ENCODE assay signal across 10 cellular contexts in the genomic region with DNA sequence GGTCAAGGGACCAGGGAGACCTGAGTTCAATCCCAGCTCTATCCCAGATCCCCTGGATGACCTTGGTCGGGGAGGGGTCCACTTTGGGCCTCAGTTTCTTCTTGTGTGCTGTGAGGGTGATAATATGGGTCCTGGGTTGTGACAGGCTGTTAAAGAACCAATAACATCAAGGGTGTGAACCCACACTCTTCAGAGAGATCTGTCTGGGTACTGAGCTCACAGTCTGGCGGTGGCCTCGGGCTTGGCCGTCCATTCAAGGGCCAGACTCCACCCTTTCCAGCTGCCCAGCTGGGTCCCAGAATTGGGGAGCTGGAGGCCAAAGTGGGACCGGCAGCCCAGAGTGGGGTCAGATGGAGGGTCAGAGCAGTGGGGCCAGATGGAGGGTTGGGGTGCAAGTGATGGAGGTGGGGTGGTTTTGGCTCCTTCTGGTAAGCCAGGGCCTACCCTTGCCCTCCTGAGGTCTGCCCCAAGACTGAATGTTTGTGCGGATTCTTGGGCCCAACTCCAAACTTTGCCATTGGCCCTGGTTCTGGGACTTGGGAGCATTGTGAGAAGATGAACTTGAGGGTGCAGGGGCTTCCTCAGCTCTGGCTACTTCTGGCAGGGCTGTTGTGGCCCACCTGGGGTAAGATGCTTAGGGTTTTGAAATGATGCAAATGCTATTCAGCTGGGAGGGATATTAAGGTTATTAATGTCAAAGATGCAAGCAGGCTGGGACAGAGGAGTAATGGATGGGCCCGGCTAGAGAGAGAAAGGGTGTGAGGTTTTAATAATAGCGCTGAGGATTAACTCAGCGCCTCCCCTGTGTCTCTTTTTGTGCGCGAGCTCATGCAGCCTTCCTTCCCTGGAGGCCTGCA. TPM values are rescaled to one million over a fixed set of nuclear protein-coding genes. Genes with fewer than 3 reads are reported as not detected.
DNase-seq lines count a peak whose midpoint lies in the region; ATAC-seq and TF ChIP-seq lines count a peak whose summit lies in the region.
"Had no signal": no experiment of that assay in that cellular context is flagged by ENCODE, and none has a peak within 500 bp of the region (broad histone marks: within the 10 kb centered on the region; RNA-seq: fewer than 3 reads in every experiment).

No MANE protein-coding gene starts in this region.

- no peak overlapping the region for H3K27ac Mint-ChIP-seq in activated CD4-positive, alpha-beta memory T cell treated with anti-CD3 and anti-CD28 coated beads for 36 hours
- no peak overlapping the region for H3K27ac Mint-ChIP-seq in activated CD4-positive, alpha-beta memory T cell treated with anti-CD3 and anti-CD28 coated beads, Interleukin-2, amount 10 ng/mL, durations not matched to agents 7 days and 5 days
- H3K27ac Mint-ChIP-seq in mesothelial cell of epicardium: no peak overlapping the region

- no peaks in the 10 kb centered on the region for H3K9me3 ChIP-seq in tibial artery

- no peaks in the 10 kb centered on the region for H3K36me3 ChIP-seq in tibial artery

- H3K4me1 ChIP-seq in tibial artery: peaks cover 0 to 39% (median 23%) of the 10 kb centered on the region in 4 donors

- H3K27me3 Mint-ChIP-seq in activated CD4-positive, alpha-beta memory T cell treated with anti-CD3 and anti-CD28 coated beads for 36 hours: peaks cover 39% of the 10 kb centered on the region
- peaks cover 43% of the 10 kb centered on the region for H3K27me3 Mint-ChIP-seq in activated CD4-positive, alpha-beta memory T cell treated with anti-CD3 and anti-CD28 coated beads, Interleukin-2, amount 10 ng/mL, durations not matched to agents 7 days and 5 days
- peaks cover 40% of the 10 kb centered on the region for H3K27me3 Mint-ChIP-seq in mesothelial cell of epicardium (ENCODE audit: low read depth)

- TF ChIP-seq CTCF in coronary artery (IDR thresholded peaks at IDR 0.05) (no peak), mesothelial cell of epicardium (IDR thresholded peaks at IDR 0.05; ENCODE audit: unreplicated experiment) (no peak), tibial artery (IDR thresholded peaks at IDR 0.05) (no peak)

- peak overlapping the region; percentile 14 for H3K4me3 Mint-ChIP-seq in activated CD4-positive, alpha-beta memory T cell treated with anti-CD3 and anti-CD28 coated beads for 36 hours
- no peak overlapping the region for H3K4me3 Mint-ChIP-seq in activated CD4-positive, alpha-beta memory T cell treated with anti-CD3 and anti-CD28 coated beads, Interleukin-2, amount 10 ng/mL, durations not matched to agents 7 days and 5 days
- peak overlapping the region; percentile 65 for H3K4me3 Mint-ChIP-seq in mesothelial cell of epicardium

- no peaks in the 10 kb centered on the region for H3K9me3 Mint-ChIP-seq in activated CD4-positive, alpha-beta memory T cell treated with anti-CD3 and anti-CD28 coated beads for 36 hours
- H3K9me3 Mint-ChIP-seq in activated CD4-positive, alpha-beta memory T cell treated with anti-CD3 and anti-CD28 coated beads, Interleukin-2, amount 10 ng/mL, durations not matched to agents 7 days and 5 days: no peaks in the 10 kb centered on the region
- no peaks in the 10 kb centered on the region for H3K9me3 Mint-ChIP-seq in mesothelial cell of epicardium

- intact Hi-C loops in activated CD4-positive, alpha-beta memory T cell treated with anti-CD3 and anti-CD28 coated beads for 36 hours (cut with micrococcal nuclease): no loop called here
- intact Hi-C loops in tibial artery (cut with DNase I; ENCODE audit: low total_unique reads): no loop called here

- CTCF ChIA-PET in activated CD4-positive, alpha-beta memory T cell treated with anti-CD3 and anti-CD28 coated beads for 36 hours (lab: Charles Lee): interaction anchor here (1.1 to 1.8 kb wide), 6 partner anchors 21 to 296 kb away, joined by 3 to 5 read pairs (median 4); no protein-coding TSS in a partner anchor
- CTCF ChIA-PET in activated CD4-positive, alpha-beta memory T cell treated with anti-CD3 and anti-CD28 coated beads, Interleukin-2, amount 10 ng/mL, durations not matched to agents 7 days and 5 days (lab: Charles Lee): interaction anchor here (0.6 to 1.2 kb wide), 3 partner anchors 17 to 295 kb away, joined by 3 to 4 read pairs (median 3); no protein-coding TSS in a partner anchor

- DNase-seq in activated CD4-positive, alpha-beta memory T cell treated with anti-CD3 and anti-CD28 coated beads for 36 hours: no peak
- no peak for DNase-seq in activated CD4-positive, alpha-beta memory T cell treated with anti-CD3 and anti-CD28 coated beads, Interleukin-2, amount 10 ng/mL, durations not matched to agents 7 days and 5 days
- DNase-seq in coronary artery (ENCODE audit: low spot score) (no peak), mesothelial cell of epicardium (ENCODE audit: low spot score in 2 of 2, unreplicated experiment in 2 of 2) (no peak), tibial artery (no peak), NCI-H226 (no peak), SW480 (ENCODE audit: low spot score) (no peak)
- DNase-seq: activated CD8-positive, alpha-beta memory T cell treated with anti-CD3 and anti-CD28 coated beads for 24 hours had no signal

- H3K36me3 Mint-ChIP-seq in activated CD4-positive, alpha-beta memory T cell treated with anti-CD3 and anti-CD28 coated beads for 36 hours: no peaks in the 10 kb centered on the region
- no peaks in the 10 kb centered on the region for H3K36me3 Mint-ChIP-seq in activated CD4-positive, alpha-beta memory T cell treated with anti-CD3 and anti-CD28 coated beads, Interleukin-2, amount 10 ng/mL, durations not matched to agents 7 days and 5 days (ENCODE audit: low read depth)
- no peaks in the 10 kb centered on the region for H3K36me3 Mint-ChIP-seq in mesothelial cell of epicardium

- H3K4me3 ChIP-seq in coronary artery (peak overlapping the region; percentile 78), tibial artery (peak overlapping the region in 1 of 2 donors; percentile 59)
- H3K4me3 ChIP-seq: K562 had no signal

- H3K4me1 Mint-ChIP-seq in activated CD4-positive, alpha-beta memory T cell treated with anti-CD3 and anti-CD28 coated beads for 36 hours (ENCODE audit: low read depth): peaks cover 6% of the 10 kb centered on the region
- peaks cover 9% of the 10 kb centered on the region for H3K4me1 Mint-ChIP-seq in activated CD4-positive, alpha-beta memory T cell treated with anti-CD3 and anti-CD28 coated beads, Interleukin-2, amount 10 ng/mL, durations not matched to agents 7 days and 5 days
- H3K4me1 Mint-ChIP-seq in mesothelial cell of epicardium: peaks cover 10% of the 10 kb centered on the region

- peak overlapping the region; percentile 15 to 91 for H3K27ac ChIP-seq in coronary artery
- H3K27ac ChIP-seq in tibial artery: peak overlapping the region; percentile 65 to 74

- peaks cover 0 to 17% of the 10 kb centered on the region in 2 donors for H3K27me3 ChIP-seq in tibial artery

- POLR2A ChIA-PET in activated CD4-positive, alpha-beta memory T cell treated with anti-CD3 and anti-CD28 coated beads for 36 hours (lab: Charles Lee): no interaction called here
- POLR2A ChIA-PET in activated CD4-positive, alpha-beta memory T cell treated with anti-CD3 and anti-CD28 coated beads, Interleukin-2, amount 10 ng/mL, durations not matched to agents 7 days and 5 days (lab: Charles Lee): no interaction called here

- no peak for ATAC-seq in HG03196 (IDR thresholded peaks at IDR 0.05; ENCODE audit: unreplicated experiment)
- ATAC-seq: K562 had no signal

RNA-seq across cellular contexts. Expression of a gene that starts 1.5 kb away (rescaled TPM):
- under 1 TPM; 0.07 to 0.19 TPM for total RNA-seq in activated CD4-positive, alpha-beta memory T cell treated with anti-CD3 and anti-CD28 coated beads for 36 hours
- total RNA-seq in activated CD4-positive, alpha-beta memory T cell treated with anti-CD3 and anti-CD28 coated beads, Interleukin-2, amount 10 ng/mL, durations not matched to agents 7 days and 5 days: not detected
- 1.00 to 1.1 TPM (median 1.1 TPM) in 3 replicates for total RNA-seq in mesothelial cell of epicardium
- total RNA-seq: K562 had no signal
